8 cellular contexts compared by ENCODE assay signal in genomic region chr12:57765003-57765697, GRCh38.
DNase-seq lines count a peak whose midpoint lies in the region; ATAC-seq and TF ChIP-seq lines count a peak whose summit lies in the region.

No MANE protein-coding gene starts in this region.

- H3K27ac ChIP-seq in C4-2B, result peak overlapping the region; percentile 53
- peak overlapping the region; percentile 78 for H3K27ac ChIP-seq in epithelial cell of prostate

- H3K36me3 Mint-ChIP-seq in nephron progenitor cell (ENCODE audit: low read depth), result peaks cover 27% of the 10 kb centered on the region

- H3K27ac Mint-ChIP-seq in nephron progenitor cell, result no peak overlapping the region

- TF ChIP-seq CTCF in C4-2B (conservative IDR thresholded peaks at IDR 0.05) (no peak; the same call in 1 of the 2 replicates), nephron progenitor cell (IDR thresholded peaks at IDR 0.05) (no peak)

- H3K4me1 Mint-ChIP-seq in nephron progenitor cell, result peaks cover 22% of the 10 kb centered on the region

- H3K4me3 Mint-ChIP-seq in nephron progenitor cell, result peak overlapping the region; percentile 44

- ATAC-seq in GM19372 (IDR thresholded peaks at IDR 0.05; ENCODE audit: low read depth, unreplicated experiment), result peak; percentile 54

- peaks cover 4% of the 10 kb centered on the region for H3K9me3 Mint-ChIP-seq in nephron progenitor cell

- peaks cover 91% of the 10 kb centered on the region for H3K27me3 Mint-ChIP-seq in nephron progenitor cell (ENCODE audit: low read depth, poor library complexity)

- peak; percentile 69 for DNase-seq in HuH-7 (ENCODE audit: low spot score)
- peak; percentile 67 to 76 for DNase-seq in activated CD4-positive, alpha-beta T cell treated with anti-CD3 and anti-CD28 coated beads, Interleukin-2, amount 50 U/mL, for 48 hours
- no peak for DNase-seq in epithelial cell of prostate (ENCODE audit: low read depth, low spot score)
- peak; percentile 47 for DNase-seq in nephron progenitor cell
- no peak for DNase-seq in DMS153 treated with DMSO at 0.1 percent for 48 hours (lab: John Stamatoyannopoulos, UW; ENCODE audit: unreplicated experiment)
- DNase-seq in NCI-H1048 (lab: John Stamatoyannopoulos, UW), result no peak

Comparison
In these comparisons a context has a peak if more than half of its experiments do, and no peak if none do; other contexts are left out.
1. DNase-seq: peak in HuH-7 (single experiment), activated CD4-positive, alpha-beta T cell treated with anti-CD3 and anti-CD28 coated beads, Interleukin-2, amount 50 U/mL, for 48 hours (2 of 2) and nephron progenitor cell (single experiment); none in epithelial cell of prostate (single experiment), DMS153 treated with DMSO at 0.1 percent for 48 hours (single experiment) and NCI-H1048 (single experiment).